8 cellular contexts compared by ENCODE assay signal in genomic region chr1:161200992-161201827, GRCh38. TPM values are rescaled to one million over a fixed set of nuclear protein-coding genes. Genes with fewer than 3 reads are reported as not detected.
DNase-seq lines count a peak whose midpoint lies in the region; ATAC-seq, FAIRE-seq and TF ChIP-seq lines count a peak whose summit lies in the region.

No MANE protein-coding gene starts in this region.

- no peak for FAIRE-seq in HepG2 (lab: Jason Lieb, UNC)

- TF ChIP-seq EP300 in HepG2 (IDR thresholded peaks at IDR 0.05; ENCODE audit: low read depth in 2 of 2, low read length in 2 of 2) (no peak), HepG2 (CRISPR knock-in tag; IDR thresholded peaks at IDR 0.05; ENCODE audit: borderline replicate concordance) (no peak)

- no peaks in the 10 kb centered on the region for H4K20me1 ChIP-seq in Karpas-422 (ENCODE audit: insufficient read depth, low read depth, low read length)
- no peaks in the 10 kb centered on the region for H4K20me1 ChIP-seq in HepG2 (ENCODE audit: insufficient read depth, low read length)

- H3K27me3 ChIP-seq in Karpas-422 (ENCODE audit: low read length) (no peaks in the 10 kb centered on the region), HepG2 (ENCODE audit: control insufficient read depth in 1 of 2, insufficient read depth in 2 of 2, low read length in 2 of 2) (no peaks in the 10 kb centered on the region; a peak in 1 of 5 replicates)

- CTCF ChIA-PET in MCF 10A (lab: Yijun Ruan, JAX) (interaction anchor here (0.6 to 14.7 kb wide), 18 partner anchors 8 to 536 kb away, joined by 3 to 444 read pairs (median 8); partner anchors contain the start of genes APOA2, FCER1G, PCP4L1 and PPOX), HepG2 (lab: Yijun Ruan, JAX; ENCODE audit: low intra/inter-chr PET ratio, low total read pairs) (no interaction called here)

- no peaks in the 10 kb centered on the region for H3K9me2 ChIP-seq in Karpas-422 (replicated peaks; ENCODE audit: insufficient read depth, low read length)

- intact Hi-C loops in MCF 10A (cut with micrococcal nuclease) (no loop called here), HepG2 (cut with micrococcal nuclease; ENCODE audit: unreplicated experiment) (no loop called here)

- H3K4me1 ChIP-seq in Karpas-422 (ENCODE audit: low read length) (peaks cover 27% of the 10 kb centered on the region), HepG2 (ENCODE audit: insufficient read depth, low read length) (peaks cover 85% of the 10 kb centered on the region)

- H3K79me2 ChIP-seq in Karpas-422 (ENCODE audit: low read length) = peaks cover 28% of the 10 kb centered on the region
- H3K79me2 ChIP-seq in HepG2 (ENCODE audit: insufficient read depth, low read length) = peaks cover 22% of the 10 kb centered on the region

- POLR2A ChIA-PET in MCF 10A (lab: Yijun Ruan, JAX) (interaction anchor here (0.6 to 6.1 kb wide), 38 partner anchors 9 to 565 kb away, joined by 3 to 81 read pairs (median 7); partner anchors contain the start of genes APOA2, B4GALT3, DEDD and DUSP12), HepG2 (lab: Yijun Ruan, JAX) (interaction anchor here (0.7 to 13.8 kb wide), 17 partner anchors 21 to 199 kb away, joined by 3 to 357 read pairs (median 7); partner anchors contain the start of genes APOA2, CFAP126, DEDD and PCP4L1)

- DNase-seq in Karpas-422 = no peak
- DNase-seq in MCF 10A (ENCODE audit: unreplicated experiment) = peak; percentile 38
- DNase-seq in HepG2 (ENCODE audit: low spot score) = no peak
- peak; percentile 68 for DNase-seq in superior temporal gyrus (ENCODE audit: extremely low spot score)
- no peak for DNase-seq in GM19238 (ENCODE audit: insufficient read length, low spot score)
- no peak for DNase-seq in HuH-7 (ENCODE audit: low spot score)
- DNase-seq in GM10266 (ENCODE audit: extremely low spot score) = no peak

- peak overlapping the region; percentile 85 for H3K4me3 Mint-ChIP-seq in MCF 10A (ENCODE audit: unreplicated experiment)

- H3K4me1 Mint-ChIP-seq in MCF 10A (ENCODE audit: insufficient read depth, unreplicated experiment) = peaks cover 63% of the 10 kb centered on the region

- in situ Hi-C loops in HepG2 (cut with HindIII; ENCODE audit: extremely low pct_ligation_motif_present, low pct_unique_long_range_greater_than_20kb) = no loop called here

- TF ChIP-seq RAD21 in HepG2 (CRISPR knock-in tag; IDR thresholded peaks at IDR 0.05) = no peak

- WGBS in HepG2 (ENCODE audit: low lambda C conversion rate) = 89% methylated on average over 12 of the region's 13 CpGs

- peaks cover 36% of the 10 kb centered on the region for H3K36me3 Mint-ChIP-seq in MCF 10A (ENCODE audit: insufficient read depth, unreplicated experiment)

- H3K27ac ChIP-seq in C4-2B (peak overlapping the region; percentile 88), Karpas-422 (ENCODE audit: low read length) (no peak overlapping the region), HepG2 (ENCODE audit: extremely low read length, insufficient read depth, low read length) (peak overlapping the region; percentile 70)

- H3K36me3 ChIP-seq in Karpas-422 (ENCODE audit: insufficient read depth, low read length) (peaks cover 10% of the 10 kb centered on the region), HepG2 (replicated peaks in 1 of 2; ENCODE audit: control insufficient read depth in 1 of 2, insufficient read depth in 2 of 2, low read length in 2 of 2) (peaks cover 1 to 27% of the 10 kb centered on the region in 2 experiments; a peak in 4 of 5 replicates)

- H3K4me2 ChIP-seq in Karpas-422 (ENCODE audit: low read depth, low read length, poor library complexity, severe bottlenecking) (peak overlapping the region; percentile 86), HepG2 (ENCODE audit: low read depth, low read length) (peak overlapping the region; percentile 98)

- peak overlapping the region; percentile 96 for H3K27ac Mint-ChIP-seq in MCF 10A (ENCODE audit: low read depth, unreplicated experiment)

- H3K4me3 ChIP-seq in Karpas-422 (ENCODE audit: low read length) = peak overlapping the region; percentile 88
- H3K4me3 ChIP-seq in HepG2 (replicated peaks in 1 of 3; ENCODE audit: insufficient read depth in 1 of 3, low read depth in 2 of 3, low read length in 3 of 3) = peak overlapping the region; percentile 41 to 85 (median 48); a peak in 5 of 6 replicates

- TF ChIP-seq POLR2A in HepG2 (IDR thresholded peaks at IDR 0.05; ENCODE audit: insufficient read depth in 1 of 2, low read depth in 2 of 2, low read length in 2 of 2) = 0 out of 4 replicates have a peak, but pooled peaks of 1 of the 2 experiments have one; percentile 29

- TSS peak; percentile 95 for BruUV-seq in MCF 10A (replicated peaks; lab: Mats Ljungman, UMichigan)
- TSS peak; percentile 77 for BruUV-seq in HepG2 (replicated peaks; lab: Mats Ljungman, UMichigan)

- ATAC-seq in HepG2 = peak; percentile 5; the same call in 2 of the 3 replicates

- H3K9ac ChIP-seq in Karpas-422 (ENCODE audit: low read length) (peak overlapping the region; percentile 74), HepG2 (ENCODE audit: insufficient read depth, low read depth, low read length) (peak overlapping the region; percentile 90)

- H2AFZ ChIP-seq in Karpas-422 (ENCODE audit: low read length) (peak overlapping the region; percentile 67; the same call in 1 of the 2 replicates), HepG2 (ENCODE audit: low read length) (peak overlapping the region; percentile 37)

- H3K9me3 Mint-ChIP-seq in MCF 10A (ENCODE audit: unreplicated experiment) = no peaks in the 10 kb centered on the region

- TF ChIP-seq CTCF in C4-2B (conservative IDR thresholded peaks at IDR 0.05) (no peak), MCF 10A (IDR thresholded peaks at IDR 0.05; ENCODE audit: unreplicated experiment) (no peak), HepG2 (CRISPR knock-in tag; IDR thresholded peaks at IDR 0.05) (no peak), GM10266 (IDR thresholded peaks at IDR 0.05; ENCODE audit: control insufficient read depth, insufficient read depth, low read depth, missing control alignments) (no peak)

- H3K27me3 Mint-ChIP-seq in MCF 10A (ENCODE audit: insufficient read depth, unreplicated experiment) = no peaks in the 10 kb centered on the region

- no peaks in the 10 kb centered on the region for H3K9me3 ChIP-seq in Karpas-422 (ENCODE audit: low read length)
- no peaks in the 10 kb centered on the region for H3K9me3 ChIP-seq in HepG2 (ENCODE audit: low read length)

RNA-seq across cellular contexts. Expression of gene NDUFS2, which starts 1.0 kb away (rescaled TPM):
- total RNA-seq in Karpas-422 (2014; rRNA removed; shearing (Covaris generic); ENCODE audit: low replicate concordance) = 134 and 167 TPM in 2 replicates
- total RNA-seq in MCF 10A (2022) (139 and 149 TPM in 2 replicates), HepG2 (2016; rRNA removed; fragmentation: Illumina TruSeq; extraction: Trizol) (118 and 129 TPM in 2 replicates)
- total RNA-seq in HepG2 (2016; cell fraction: cytosol; rRNA removed; fragmentation: Illumina TruSeq; extraction: Trizol; ENCODE audit: low read depth) = 18.0 and 20.7 TPM in 2 replicates
- total RNA-seq in HepG2 (2016; cell fraction: insoluble cytoplasmic fraction; rRNA removed; fragmentation: Illumina TruSeq; extraction: Trizol) = 121 and 133 TPM in 2 replicates
- 28.4 and 30.2 TPM in 2 replicates for total RNA-seq in HepG2 (2016; cell fraction: membrane; rRNA removed; fragmentation: Illumina TruSeq; extraction: Trizol)
- total RNA-seq in HepG2 (2016; cell fraction: nucleus; rRNA removed; fragmentation: Illumina TruSeq; extraction: Trizol) = 63.0 and 65.1 TPM in 2 replicates
- 70.1 and 89.9 TPM in 2 replicates for polyA plus RNA-seq in HepG2 (2011; rRNA removed)
- polyA plus RNA-seq in HepG2 (2011; cell fraction: cytosol; rRNA removed) = 52.3 and 72.4 TPM in 2 replicates
- polyA plus RNA-seq in HepG2 (2011; cell fraction: nucleus; rRNA removed) = 87.4 and 104 TPM in 2 replicates
- 117 and 118 TPM in 2 replicates for polyA plus RNA-seq in HepG2 (2012)
- polyA plus RNA-seq in HepG2 (2016; cell fraction: cytosol; fragmentation: Illumina TruSeq; extraction: Trizol; ENCODE audit: low read depth) = 14.3 and 16.0 TPM in 2 replicates
- polyA plus RNA-seq in HepG2 (2016; cell fraction: insoluble cytoplasmic fraction; fragmentation: Illumina TruSeq; extraction: Trizol; ENCODE audit: low read depth) = 134 and 145 TPM in 2 replicates
- 18.1 and 20.3 TPM in 2 replicates for polyA plus RNA-seq in HepG2 (2016; cell fraction: membrane; fragmentation: Illumina TruSeq; extraction: Trizol; ENCODE audit: low read depth)
- polyA plus RNA-seq in HepG2 (2016; cell fraction: nucleus; fragmentation: Illumina TruSeq; extraction: Trizol; ENCODE audit: insufficient read depth, low read depth) = 89.9 and 92.0 TPM in 2 replicates
- polyA minus RNA-seq in HepG2 (2011; rRNA and poly(A)+ RNA removed; ENCODE audit: low replicate concordance) = 158 and 259 TPM in 2 replicates
- polyA minus RNA-seq in HepG2 (2011; cell fraction: cytosol; rRNA and poly(A)+ RNA removed) = 53.5 and 76.1 TPM in 2 replicates
- polyA minus RNA-seq in HepG2 (2011; cell fraction: nucleus; rRNA and poly(A)+ RNA removed) = 67.2 and 85.7 TPM in 2 replicates

RNA-seq across cellular contexts. Expression of gene ADAMTS4, which starts 2.4 kb away (rescaled TPM):
- 0.15 TPM in 1 of 2 replicates, not detected in the other for total RNA-seq in Karpas-422 (2014; rRNA removed; shearing (Covaris generic); ENCODE audit: low replicate concordance)
- not detected in 2 replicates for total RNA-seq in MCF 10A (2022)
- 0.73 and 1.7 TPM in 2 replicates for total RNA-seq in HepG2 (2016; rRNA removed; fragmentation: Illumina TruSeq; extraction: Trizol)
- 0.10 and 0.18 TPM in 2 replicates for total RNA-seq in HepG2 (2016; cell fraction: cytosol; rRNA removed; fragmentation: Illumina TruSeq; extraction: Trizol; ENCODE audit: low read depth)
- total RNA-seq in HepG2 (2016; cell fraction: insoluble cytoplasmic fraction; rRNA removed; fragmentation: Illumina TruSeq; extraction: Trizol) = 0.56 and 0.93 TPM in 2 replicates
- 0.14 and 0.62 TPM in 2 replicates for total RNA-seq in HepG2 (2016; cell fraction: membrane; rRNA removed; fragmentation: Illumina TruSeq; extraction: Trizol)
- total RNA-seq in HepG2 (2016; cell fraction: nucleus; rRNA removed; fragmentation: Illumina TruSeq; extraction: Trizol) = 1.6 and 2.4 TPM in 2 replicates
- polyA plus RNA-seq in HepG2 (2011; rRNA removed) = 0.51 and 0.56 TPM in 2 replicates
- 0.26 and 0.35 TPM in 2 replicates for polyA plus RNA-seq in HepG2 (2011; cell fraction: cytosol; rRNA removed)
- 1.1 and 1.3 TPM in 2 replicates for polyA plus RNA-seq in HepG2 (2011; cell fraction: nucleus; rRNA removed)
- 0.31 and 0.45 TPM in 2 replicates for polyA plus RNA-seq in HepG2 (2012)
- 0.01 TPM in 1 of 2 replicates, not detected in the other for polyA plus RNA-seq in HepG2 (2016; cell fraction: cytosol; fragmentation: Illumina TruSeq; extraction: Trizol; ENCODE audit: low read depth)
- 0.37 and 0.45 TPM in 2 replicates for polyA plus RNA-seq in HepG2 (2016; cell fraction: insoluble cytoplasmic fraction; fragmentation: Illumina TruSeq; extraction: Trizol; ENCODE audit: low read depth)
- polyA plus RNA-seq in HepG2 (2016; cell fraction: membrane; fragmentation: Illumina TruSeq; extraction: Trizol; ENCODE audit: low read depth) = 0.03 and 0.30 TPM in 2 replicates
- polyA plus RNA-seq in HepG2 (2016; cell fraction: nucleus; fragmentation: Illumina TruSeq; extraction: Trizol; ENCODE audit: insufficient read depth, low read depth) = 1.0 and 2.5 TPM in 2 replicates
- 0.87 and 3.5 TPM in 2 replicates for polyA minus RNA-seq in HepG2 (2011; rRNA and poly(A)+ RNA removed; ENCODE audit: low replicate concordance)
- 0.69 and 0.97 TPM in 2 replicates for polyA minus RNA-seq in HepG2 (2011; cell fraction: cytosol; rRNA and poly(A)+ RNA removed)
- polyA minus RNA-seq in HepG2 (2011; cell fraction: nucleus; rRNA and poly(A)+ RNA removed) = 1.8 and 2.2 TPM in 2 replicates

RNA-seq across cellular contexts. Expression of gene FCER1G, which starts 13.9 kb away (rescaled TPM):
- not detected in 2 replicates for total RNA-seq in Karpas-422 (2014; rRNA removed; shearing (Covaris generic); ENCODE audit: low replicate concordance)
- total RNA-seq in MCF 10A (2022) = 1.0 and 2.1 TPM in 2 replicates
- 1.3 and 1.5 TPM in 2 replicates for total RNA-seq in HepG2 (2016; rRNA removed; fragmentation: Illumina TruSeq; extraction: Trizol)
- 2.0 and 3.3 TPM in 2 replicates for total RNA-seq in HepG2 (2016; cell fraction: cytosol; rRNA removed; fragmentation: Illumina TruSeq; extraction: Trizol; ENCODE audit: low read depth)
- 0.74 and 1.1 TPM in 2 replicates for total RNA-seq in HepG2 (2016; cell fraction: insoluble cytoplasmic fraction; rRNA removed; fragmentation: Illumina TruSeq; extraction: Trizol)
- total RNA-seq in HepG2 (2016; cell fraction: membrane; rRNA removed; fragmentation: Illumina TruSeq; extraction: Trizol) = 0.87 and 1.3 TPM in 2 replicates
- 1.1 TPM in 1 of 2 replicates, not detected in the other for total RNA-seq in HepG2 (2016; cell fraction: nucleus; rRNA removed; fragmentation: Illumina TruSeq; extraction: Trizol)
- 4.7 and 6.4 TPM in 2 replicates for polyA plus RNA-seq in HepG2 (2011; rRNA removed)
- 3.0 and 4.5 TPM in 2 replicates for polyA plus RNA-seq in HepG2 (2011; cell fraction: cytosol; rRNA removed)
- 2.7 and 3.0 TPM in 2 replicates for polyA plus RNA-seq in HepG2 (2011; cell fraction: nucleus; rRNA removed)
- 2.5 and 4.9 TPM in 2 replicates for polyA plus RNA-seq in HepG2 (2012)
- 1.8 and 2.9 TPM in 2 replicates for polyA plus RNA-seq in HepG2 (2016; cell fraction: cytosol; fragmentation: Illumina TruSeq; extraction: Trizol; ENCODE audit: low read depth)
- 3.0 and 3.5 TPM in 2 replicates for polyA plus RNA-seq in HepG2 (2016; cell fraction: insoluble cytoplasmic fraction; fragmentation: Illumina TruSeq; extraction: Trizol; ENCODE audit: low read depth)
- 2.1 and 3.2 TPM in 2 replicates for polyA plus RNA-seq in HepG2 (2016; cell fraction: membrane; fragmentation: Illumina TruSeq; extraction: Trizol; ENCODE audit: low read depth)
- polyA plus RNA-seq in HepG2 (2016; cell fraction: nucleus; fragmentation: Illumina TruSeq; extraction: Trizol; ENCODE audit: insufficient read depth, low read depth) = 3.8 and 3.9 TPM in 2 replicates
- polyA minus RNA-seq in HepG2 (2011; rRNA and poly(A)+ RNA removed; ENCODE audit: low replicate concordance) = 3.2 TPM in 1 of 2 replicates, not detected in the other
- polyA minus RNA-seq in HepG2 (2011; cell fraction: cytosol; rRNA and poly(A)+ RNA removed) = 1.2 TPM in 1 of 2 replicates, not detected in the other
- polyA minus RNA-seq in HepG2 (2011; cell fraction: nucleus; rRNA and poly(A)+ RNA removed) = 2.4 and 2.5 TPM in 2 replicates

RNA-seq across cellular contexts. Expression of gene APOA2, which starts 22.2 kb away (rescaled TPM):
- total RNA-seq in Karpas-422 (2014; rRNA removed; shearing (Covaris generic); ENCODE audit: low replicate concordance) = not detected in 2 replicates
- total RNA-seq in MCF 10A (2022) (not detected in 2 replicates), HepG2 (2016; rRNA removed; fragmentation: Illumina TruSeq; extraction: Trizol) (4,370 and 6,293 TPM in 2 replicates)
- 3,975 and 6,491 TPM in 2 replicates for total RNA-seq in HepG2 (2016; cell fraction: cytosol; rRNA removed; fragmentation: Illumina TruSeq; extraction: Trizol; ENCODE audit: low read depth)
- total RNA-seq in HepG2 (2016; cell fraction: insoluble cytoplasmic fraction; rRNA removed; fragmentation: Illumina TruSeq; extraction: Trizol) = 4,472 and 6,358 TPM in 2 replicates
- 3,955 and 6,101 TPM in 2 replicates for total RNA-seq in HepG2 (2016; cell fraction: membrane; rRNA removed; fragmentation: Illumina TruSeq; extraction: Trizol)
- total RNA-seq in HepG2 (2016; cell fraction: nucleus; rRNA removed; fragmentation: Illumina TruSeq; extraction: Trizol) = 3,810 and 3,934 TPM in 2 replicates
- 18,293 and 18,774 TPM in 2 replicates for polyA plus RNA-seq in HepG2 (2011; rRNA removed)
- 17,633 and 21,546 TPM in 2 replicates for polyA plus RNA-seq in HepG2 (2011; cell fraction: cytosol; rRNA removed)
- polyA plus RNA-seq in HepG2 (2011; cell fraction: nucleus; rRNA removed) = 4,893 and 6,777 TPM in 2 replicates
- 14,747 and 16,401 TPM in 2 replicates for polyA plus RNA-seq in HepG2 (2012)
- polyA plus RNA-seq in HepG2 (2016; cell fraction: cytosol; fragmentation: Illumina TruSeq; extraction: Trizol; ENCODE audit: low read depth) = 6,184 and 9,695 TPM in 2 replicates
- polyA plus RNA-seq in HepG2 (2016; cell fraction: insoluble cytoplasmic fraction; fragmentation: Illumina TruSeq; extraction: Trizol; ENCODE audit: low read depth) = 5,809 and 5,829 TPM in 2 replicates
- 5,233 and 7,551 TPM in 2 replicates for polyA plus RNA-seq in HepG2 (2016; cell fraction: membrane; fragmentation: Illumina TruSeq; extraction: Trizol; ENCODE audit: low read depth)
- polyA plus RNA-seq in HepG2 (2016; cell fraction: nucleus; fragmentation: Illumina TruSeq; extraction: Trizol; ENCODE audit: insufficient read depth, low read depth) = 8,211 and 8,782 TPM in 2 replicates
- polyA minus RNA-seq in HepG2 (2011; rRNA and poly(A)+ RNA removed; ENCODE audit: low replicate concordance) = 2.8 and 6,464 TPM in 2 replicates
- polyA minus RNA-seq in HepG2 (2011; cell fraction: cytosol; rRNA and poly(A)+ RNA removed) = 2,868 and 2,995 TPM in 2 replicates
- polyA minus RNA-seq in HepG2 (2011; cell fraction: nucleus; rRNA and poly(A)+ RNA removed) = 1,031 and 1,480 TPM in 2 replicates

RNA-seq across cellular contexts. Expression of gene B4GALT3, which starts 23.9 kb away (rescaled TPM):
- total RNA-seq in Karpas-422 (2014; rRNA removed; shearing (Covaris generic); ENCODE audit: low replicate concordance) = 34.9 and 54.7 TPM in 2 replicates
- 50.0 and 51.7 TPM in 2 replicates for total RNA-seq in MCF 10A (2022)
- 26.7 and 35.6 TPM in 2 replicates for total RNA-seq in HepG2 (2016; rRNA removed; fragmentation: Illumina TruSeq; extraction: Trizol)
- 39.7 and 51.0 TPM in 2 replicates for total RNA-seq in HepG2 (2016; cell fraction: cytosol; rRNA removed; fragmentation: Illumina TruSeq; extraction: Trizol; ENCODE audit: low read depth)
- 25.1 and 39.5 TPM in 2 replicates for total RNA-seq in HepG2 (2016; cell fraction: insoluble cytoplasmic fraction; rRNA removed; fragmentation: Illumina TruSeq; extraction: Trizol)
- total RNA-seq in HepG2 (2016; cell fraction: membrane; rRNA removed; fragmentation: Illumina TruSeq; extraction: Trizol) = 75.0 and 83.4 TPM in 2 replicates
- 20.7 and 25.9 TPM in 2 replicates for total RNA-seq in HepG2 (2016; cell fraction: nucleus; rRNA removed; fragmentation: Illumina TruSeq; extraction: Trizol)
- 40.4 and 45.0 TPM in 2 replicates for polyA plus RNA-seq in HepG2 (2011; rRNA removed)
- polyA plus RNA-seq in HepG2 (2011; cell fraction: cytosol; rRNA removed) = 39.3 and 49.3 TPM in 2 replicates
- 59.7 and 62.7 TPM in 2 replicates for polyA plus RNA-seq in HepG2 (2011; cell fraction: nucleus; rRNA removed)
- 32.3 and 39.7 TPM in 2 replicates for polyA plus RNA-seq in HepG2 (2012)
- polyA plus RNA-seq in HepG2 (2016; cell fraction: cytosol; fragmentation: Illumina TruSeq; extraction: Trizol; ENCODE audit: low read depth) = 63.3 and 71.3 TPM in 2 replicates
- polyA plus RNA-seq in HepG2 (2016; cell fraction: insoluble cytoplasmic fraction; fragmentation: Illumina TruSeq; extraction: Trizol; ENCODE audit: low read depth) = 30.8 and 33.0 TPM in 2 replicates
- polyA plus RNA-seq in HepG2 (2016; cell fraction: membrane; fragmentation: Illumina TruSeq; extraction: Trizol; ENCODE audit: low read depth) = 80.0 and 82.5 TPM in 2 replicates
- 46.9 and 48.9 TPM in 2 replicates for polyA plus RNA-seq in HepG2 (2016; cell fraction: nucleus; fragmentation: Illumina TruSeq; extraction: Trizol; ENCODE audit: insufficient read depth, low read depth)
- 34.0 and 38.8 TPM in 2 replicates for polyA minus RNA-seq in HepG2 (2011; rRNA and poly(A)+ RNA removed; ENCODE audit: low replicate concordance)
- polyA minus RNA-seq in HepG2 (2011; cell fraction: cytosol; rRNA and poly(A)+ RNA removed) = 15.9 and 20.7 TPM in 2 replicates
- polyA minus RNA-seq in HepG2 (2011; cell fraction: nucleus; rRNA and poly(A)+ RNA removed) = 11.6 and 17.4 TPM in 2 replicates

Comparison
In these comparisons a context has a peak if more than half of its experiments do, and no peak if none do; other contexts are left out.
1. DNase-seq: peak in MCF 10A (single experiment) and superior temporal gyrus (single experiment); none in Karpas-422 (single experiment), HepG2 (single experiment), GM19238 (single experiment), HuH-7 (single experiment) and GM10266 (single experiment).